In the genomic region with DNA sequence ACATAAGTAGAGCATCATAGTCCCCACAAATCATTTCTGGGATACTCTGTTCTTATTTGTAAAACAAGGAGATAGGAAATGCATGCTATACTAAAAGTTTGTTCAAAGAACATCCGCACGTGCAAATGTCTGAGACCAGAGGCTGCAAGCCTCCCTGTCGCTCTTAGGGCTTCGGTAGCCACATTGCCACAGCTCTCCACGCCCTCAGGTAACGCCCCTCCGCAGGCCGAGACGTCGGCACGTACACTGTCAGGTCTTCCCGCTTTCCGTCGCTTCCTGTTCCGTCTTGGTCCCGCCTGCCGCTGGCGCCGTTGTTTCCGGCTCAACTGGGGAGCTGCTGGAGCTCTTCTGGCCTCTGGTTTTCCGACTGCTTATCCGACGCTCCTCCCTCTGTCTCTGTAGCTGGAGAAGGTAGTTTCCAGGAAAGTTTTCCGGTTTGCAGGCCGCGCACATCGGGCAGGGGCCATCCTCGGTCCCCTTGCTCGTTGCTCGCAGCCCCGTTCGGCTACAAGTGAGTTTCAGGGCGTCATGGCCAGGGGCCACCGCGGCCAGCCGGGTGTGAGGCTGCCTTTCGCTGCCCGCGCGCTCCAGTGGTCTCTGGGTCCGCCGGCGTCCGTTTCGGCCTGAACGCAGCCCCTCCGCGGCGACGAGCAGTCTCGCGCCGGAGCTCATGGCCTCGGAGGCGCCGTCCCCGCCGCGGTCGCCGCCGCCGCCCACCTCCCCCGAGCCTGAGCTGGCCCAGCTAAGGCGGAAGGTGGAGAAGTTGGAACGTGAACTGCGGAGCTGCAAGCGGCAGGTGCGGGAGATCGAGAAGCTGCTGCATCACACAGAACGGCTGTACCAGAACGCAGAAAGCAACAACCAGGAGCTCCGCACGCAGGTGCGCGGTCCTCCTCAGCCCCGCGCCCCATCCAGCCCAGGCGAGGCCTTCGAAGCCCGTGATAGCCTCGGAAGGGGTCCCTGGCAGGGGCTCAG, we compare ENCODE assay signal across 1 cellular context.
TF ChIP-seq lines count a peak whose summit lies in the region.

A gene with protein sequence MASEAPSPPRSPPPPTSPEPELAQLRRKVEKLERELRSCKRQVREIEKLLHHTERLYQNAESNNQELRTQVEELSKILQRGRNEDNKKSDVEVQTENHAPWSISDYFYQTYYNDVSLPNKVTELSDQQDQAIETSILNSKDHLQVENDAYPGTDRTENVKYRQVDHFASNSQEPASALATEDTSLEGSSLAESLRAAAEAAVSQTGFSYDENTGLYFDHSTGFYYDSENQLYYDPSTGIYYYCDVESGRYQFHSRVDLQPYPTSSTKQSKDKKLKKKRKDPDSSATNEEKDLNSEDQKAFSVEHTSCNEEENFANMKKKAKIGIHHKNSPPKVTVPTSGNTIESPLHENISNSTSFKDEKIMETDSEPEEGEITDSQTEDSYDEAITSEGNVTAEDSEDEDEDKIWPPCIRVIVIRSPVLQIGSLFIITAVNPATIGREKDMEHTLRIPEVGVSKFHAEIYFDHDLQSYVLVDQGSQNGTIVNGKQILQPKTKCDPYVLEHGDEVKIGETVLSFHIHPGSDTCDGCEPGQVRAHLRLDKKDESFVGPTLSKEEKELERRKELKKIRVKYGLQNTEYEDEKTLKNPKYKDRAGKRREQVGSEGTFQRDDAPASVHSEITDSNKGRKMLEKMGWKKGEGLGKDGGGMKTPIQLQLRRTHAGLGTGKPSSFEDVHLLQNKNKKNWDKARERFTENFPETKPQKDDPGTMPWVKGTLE (plus strand): TSS at position 308 of the 975 bp plus-strand sequence. CDS start 363 bp downstream, at position 671.

TF ChIP-seq in K562, 482 proteins besides CTCF, POLR2A, EP300 and RAD21 (continued from another document):
- TF ChIP-seq, protein P1, sequence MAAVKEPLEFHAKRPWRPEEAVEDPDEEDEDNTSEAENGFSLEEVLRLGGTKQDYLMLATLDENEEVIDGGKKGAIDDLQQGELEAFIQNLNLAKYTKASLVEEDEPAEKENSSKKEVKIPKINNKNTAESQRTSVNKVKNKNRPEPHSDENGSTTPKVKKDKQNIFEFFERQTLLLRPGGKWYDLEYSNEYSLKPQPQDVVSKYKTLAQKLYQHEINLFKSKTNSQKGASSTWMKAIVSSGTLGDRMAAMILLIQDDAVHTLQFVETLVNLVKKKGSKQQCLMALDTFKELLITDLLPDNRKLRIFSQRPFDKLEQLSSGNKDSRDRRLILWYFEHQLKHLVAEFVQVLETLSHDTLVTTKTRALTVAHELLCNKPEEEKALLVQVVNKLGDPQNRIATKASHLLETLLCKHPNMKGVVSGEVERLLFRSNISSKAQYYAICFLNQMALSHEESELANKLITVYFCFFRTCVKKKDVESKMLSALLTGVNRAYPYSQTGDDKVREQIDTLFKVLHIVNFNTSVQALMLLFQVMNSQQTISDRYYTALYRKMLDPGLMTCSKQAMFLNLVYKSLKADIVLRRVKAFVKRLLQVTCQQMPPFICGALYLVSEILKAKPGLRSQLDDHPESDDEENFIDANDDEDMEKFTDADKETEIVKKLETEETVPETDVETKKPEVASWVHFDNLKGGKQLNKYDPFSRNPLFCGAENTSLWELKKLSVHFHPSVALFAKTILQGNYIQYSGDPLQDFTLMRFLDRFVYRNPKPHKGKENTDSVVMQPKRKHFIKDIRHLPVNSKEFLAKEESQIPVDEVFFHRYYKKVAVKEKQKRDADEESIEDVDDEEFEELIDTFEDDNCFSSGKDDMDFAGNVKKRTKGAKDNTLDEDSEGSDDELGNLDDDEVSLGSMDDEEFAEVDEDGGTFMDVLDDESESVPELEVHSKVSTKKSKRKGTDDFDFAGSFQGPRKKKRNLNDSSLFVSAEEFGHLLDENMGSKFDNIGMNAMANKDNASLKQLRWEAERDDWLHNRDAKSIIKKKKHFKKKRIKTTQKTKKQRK (IDR thresholded peaks at IDR 0.05; ENCODE audit: borderline replicate concordance, low read depth, low read length): no peak
- TF ChIP-seq, protein P2, sequence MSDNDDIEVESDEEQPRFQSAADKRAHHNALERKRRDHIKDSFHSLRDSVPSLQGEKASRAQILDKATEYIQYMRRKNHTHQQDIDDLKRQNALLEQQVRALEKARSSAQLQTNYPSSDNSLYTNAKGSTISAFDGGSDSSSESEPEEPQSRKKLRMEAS (CRISPR knock-in tag; IDR thresholded peaks at IDR 0.05): peak; percentile 84
- TF ChIP-seq, protein P3, sequence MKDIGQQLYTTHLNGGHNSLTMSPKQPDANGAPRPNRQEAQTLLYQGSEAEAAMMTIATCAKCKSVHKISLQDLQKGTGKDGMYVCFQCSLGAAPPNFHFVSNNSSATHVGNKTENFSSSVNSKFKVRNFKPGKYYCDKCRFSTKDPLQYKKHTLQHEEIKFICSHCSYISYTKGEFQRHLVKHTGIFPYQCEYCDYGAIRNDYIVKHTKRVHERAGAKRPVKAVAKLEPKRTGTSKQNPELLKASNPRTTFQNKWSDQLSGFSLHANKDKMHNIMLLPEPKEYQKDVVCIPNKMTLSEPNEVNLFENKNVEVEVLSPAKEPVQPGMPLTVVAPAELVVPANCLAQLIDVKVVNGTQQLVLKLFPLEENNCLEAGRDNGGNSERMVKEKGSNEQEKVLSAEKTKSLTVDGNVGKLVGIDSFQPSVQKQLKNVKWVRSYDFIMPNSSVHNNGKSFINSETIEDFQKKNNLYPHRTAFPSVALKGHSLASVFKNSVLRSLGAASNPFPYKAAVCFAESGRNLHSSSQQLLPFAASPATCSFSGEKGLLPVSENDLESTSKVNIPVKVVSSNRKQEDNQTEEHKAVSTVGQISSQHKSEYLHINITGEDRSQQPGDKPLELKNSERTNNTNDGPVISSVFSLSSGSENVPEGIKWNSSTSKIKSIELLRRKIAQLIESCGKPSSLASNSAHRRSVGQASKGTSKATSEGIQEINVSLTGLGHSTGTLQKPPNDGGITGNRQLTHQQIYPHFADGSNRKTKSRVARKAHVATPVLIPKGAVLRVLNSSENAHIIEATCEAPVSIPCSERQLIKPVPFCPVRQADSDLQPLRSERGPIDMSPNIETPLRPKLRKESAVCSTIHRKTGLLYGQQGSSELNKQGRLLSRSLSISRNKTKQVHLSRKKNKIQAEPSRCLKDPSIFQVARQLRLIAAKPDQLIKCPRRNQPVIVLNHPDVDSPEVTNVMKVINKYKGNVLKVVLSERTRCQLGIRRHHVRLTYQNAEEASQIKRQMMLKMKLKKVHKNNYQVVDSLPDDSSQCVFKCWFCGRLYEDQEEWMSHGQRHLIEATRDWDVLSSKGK (CRISPR knock-in tag; IDR thresholded peaks at IDR 0.05): no peak
- TF ChIP-seq NR2C1 (IDR thresholded peaks at IDR 0.05) (no peak), NR2C1 (tag; IDR thresholded peaks at IDR 0.05) (no peak), CHD4 (IDR thresholded peaks at IDR 0.05; ENCODE audit: insufficient read depth, insufficient replicate concordance, low read depth, low read length, poor library complexity, severe bottlenecking) (no peak), ZZZ3 (IDR thresholded peaks at IDR 0.05) (no peak), POU5F1 (IDR thresholded peaks at IDR 0.05; ENCODE audit: borderline replicate concordance, low read depth, low read length, partially characterized antibody) (peak; percentile 46), ETV5 (CRISPR knock-in tag; IDR thresholded peaks at IDR 0.05; ENCODE audit: low read depth) (peak; percentile 76), MTA1 (IDR thresholded peaks at IDR 0.05; ENCODE audit: borderline replicate concordance) (no peak), CREBBP (IDR thresholded peaks at IDR 0.05; ENCODE audit: low read depth, low read length) (no peak), NR2C2 (CRISPR knock-in tag; IDR thresholded peaks at IDR 0.05) (no peak), NR2C2 (tag; IDR thresholded peaks at IDR 0.05) (peak; percentile 21; the same call in 1 of the 2 replicates), RBM17 (IDR thresholded peaks at IDR 0.05; ENCODE audit: borderline replicate concordance, low read depth, low read length) (no peak), CC2D1A (IDR thresholded peaks at IDR 0.05) (peak; percentile 73), KAT2B (IDR thresholded peaks at IDR 0.05; ENCODE audit: low read depth, low read length) (no peak), ZNF274 (IDR thresholded peaks at IDR 0.05; ENCODE audit: borderline replicate concordance, low read depth, low read length) (no peak), NR2F6 (CRISPR knock-in tag; IDR thresholded peaks at IDR 0.05) (no peak), EHMT2 (IDR thresholded peaks at IDR 0.05) (peak; percentile 91), ZEB2 (IDR thresholded peaks at IDR 0.05) (no peak), KLF10 (CRISPR knock-in tag; IDR thresholded peaks at IDR 0.05) (no peak), PTTG1 (tag; IDR thresholded peaks at IDR 0.05; ENCODE audit: low read depth) (no peak), TEAD1 (CRISPR knock-in tag; IDR thresholded peaks at IDR 0.05) (peak in 1 of 2 experiments; percentile 20; a peak in 1 of 4 replicates), MAFG (tag; conservative IDR thresholded peaks at IDR 0.05) (no peak), ZNF668 (CRISPR knock-in tag; IDR thresholded peaks at IDR 0.05) (no peak)
- TF ChIP-seq, protein P4, sequence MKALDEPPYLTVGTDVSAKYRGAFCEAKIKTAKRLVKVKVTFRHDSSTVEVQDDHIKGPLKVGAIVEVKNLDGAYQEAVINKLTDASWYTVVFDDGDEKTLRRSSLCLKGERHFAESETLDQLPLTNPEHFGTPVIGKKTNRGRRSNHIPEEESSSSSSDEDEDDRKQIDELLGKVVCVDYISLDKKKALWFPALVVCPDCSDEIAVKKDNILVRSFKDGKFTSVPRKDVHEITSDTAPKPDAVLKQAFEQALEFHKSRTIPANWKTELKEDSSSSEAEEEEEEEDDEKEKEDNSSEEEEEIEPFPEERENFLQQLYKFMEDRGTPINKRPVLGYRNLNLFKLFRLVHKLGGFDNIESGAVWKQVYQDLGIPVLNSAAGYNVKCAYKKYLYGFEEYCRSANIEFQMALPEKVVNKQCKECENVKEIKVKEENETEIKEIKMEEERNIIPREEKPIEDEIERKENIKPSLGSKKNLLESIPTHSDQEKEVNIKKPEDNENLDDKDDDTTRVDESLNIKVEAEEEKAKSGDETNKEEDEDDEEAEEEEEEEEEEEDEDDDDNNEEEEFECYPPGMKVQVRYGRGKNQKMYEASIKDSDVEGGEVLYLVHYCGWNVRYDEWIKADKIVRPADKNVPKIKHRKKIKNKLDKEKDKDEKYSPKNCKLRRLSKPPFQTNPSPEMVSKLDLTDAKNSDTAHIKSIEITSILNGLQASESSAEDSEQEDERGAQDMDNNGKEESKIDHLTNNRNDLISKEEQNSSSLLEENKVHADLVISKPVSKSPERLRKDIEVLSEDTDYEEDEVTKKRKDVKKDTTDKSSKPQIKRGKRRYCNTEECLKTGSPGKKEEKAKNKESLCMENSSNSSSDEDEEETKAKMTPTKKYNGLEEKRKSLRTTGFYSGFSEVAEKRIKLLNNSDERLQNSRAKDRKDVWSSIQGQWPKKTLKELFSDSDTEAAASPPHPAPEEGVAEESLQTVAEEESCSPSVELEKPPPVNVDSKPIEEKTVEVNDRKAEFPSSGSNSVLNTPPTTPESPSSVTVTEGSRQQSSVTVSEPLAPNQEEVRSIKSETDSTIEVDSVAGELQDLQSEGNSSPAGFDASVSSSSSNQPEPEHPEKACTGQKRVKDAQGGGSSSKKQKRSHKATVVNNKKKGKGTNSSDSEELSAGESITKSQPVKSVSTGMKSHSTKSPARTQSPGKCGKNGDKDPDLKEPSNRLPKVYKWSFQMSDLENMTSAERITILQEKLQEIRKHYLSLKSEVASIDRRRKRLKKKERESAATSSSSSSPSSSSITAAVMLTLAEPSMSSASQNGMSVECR (CRISPR knock-in tag; IDR thresholded peaks at IDR 0.05): no peak; the same call in none of the 2 replicates
- TF ChIP-seq, protein P5, sequence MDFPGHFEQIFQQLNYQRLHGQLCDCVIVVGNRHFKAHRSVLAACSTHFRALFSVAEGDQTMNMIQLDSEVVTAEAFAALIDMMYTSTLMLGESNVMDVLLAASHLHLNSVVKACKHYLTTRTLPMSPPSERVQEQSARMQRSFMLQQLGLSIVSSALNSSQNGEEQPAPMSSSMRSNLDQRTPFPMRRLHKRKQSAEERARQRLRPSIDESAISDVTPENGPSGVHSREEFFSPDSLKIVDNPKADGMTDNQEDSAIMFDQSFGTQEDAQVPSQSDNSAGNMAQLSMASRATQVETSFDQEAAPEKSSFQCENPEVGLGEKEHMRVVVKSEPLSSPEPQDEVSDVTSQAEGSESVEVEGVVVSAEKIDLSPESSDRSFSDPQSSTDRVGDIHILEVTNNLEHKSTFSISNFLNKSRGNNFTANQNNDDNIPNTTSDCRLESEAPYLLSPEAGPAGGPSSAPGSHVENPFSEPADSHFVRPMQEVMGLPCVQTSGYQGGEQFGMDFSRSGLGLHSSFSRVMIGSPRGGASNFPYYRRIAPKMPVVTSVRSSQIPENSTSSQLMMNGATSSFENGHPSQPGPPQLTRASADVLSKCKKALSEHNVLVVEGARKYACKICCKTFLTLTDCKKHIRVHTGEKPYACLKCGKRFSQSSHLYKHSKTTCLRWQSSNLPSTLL (IDR thresholded peaks at IDR 0.05): no peak
